Comparison of ENCODE assay signal across 22 cellular contexts in genomic region chr3:81985996-81986723, GRCh38.
"Had no signal": no experiment of that assay in that cellular context is flagged by ENCODE, and none has a peak within 500 bp of the region (broad histone marks: within the 10 kb centered on the region; RNA-seq: fewer than 3 reads in every experiment).

No MANE protein-coding gene starts in this region.

- H3K27ac ChIP-seq: colonic mucosa, esophagus muscularis mucosa, hepatocyte, upper lobe of left lung had no signal

- DNase-seq: activated CD4-positive, alpha-beta T cell treated with anti-CD3 and anti-CD28 coated beads, Interleukin-2, amount 50 U/mL, for 1 hour; activated CD8-positive, alpha-beta memory T cell treated with anti-CD3 and anti-CD28 coated beads for 24 hours; activated naive CD4-positive, alpha-beta T cell; activated naive CD8-positive, alpha-beta T cell treated with anti-CD3 and anti-CD28 coated beads, Interleukin-2, amount 10 ng/mL, durations not matched to agents 7 days and 5 days; central memory CD4-positive, alpha-beta T cell; colonic mucosa; left ventricle myocardium superior; mesenchymal stem cell; occipital lobe; right cardiac atrium; small intestine; stimulated activated CD4-positive, alpha-beta T cell treated with anti-CD3 and anti-CD28 coated beads, Interleukin-4, amount 100 ng/mL, for 4 hours; stimulated activated CD8-positive, alpha-beta memory T cell treated with anti-CD3 and anti-CD28 coated beads, Interleukin-4, amount 100 ng/mL, for 48 hours; stimulated activated naive CD4-positive, alpha-beta T cell treated with Interleukin-2 at 50 U/mL for 16 hours; substantia nigra; upper lobe of left lung had no signal

- H3K4me2 ChIP-seq: hepatocyte had no signal

- FAIRE-seq: small intestine had no signal

- H3K36me3 Mint-ChIP-seq: activated naive CD8-positive, alpha-beta T cell treated with anti-CD3 and anti-CD28 coated beads, Interleukin-2, amount 10 ng/mL, durations not matched to agents 7 days and 5 days; brain had no signal

- H3K9me3 ChIP-seq: colonic mucosa, esophagus muscularis mucosa, upper lobe of left lung had no signal

- H3K4me3 ChIP-seq: colonic mucosa, esophagus muscularis mucosa, hepatocyte, upper lobe of left lung had no signal

- H3K4me1 ChIP-seq: colonic mucosa, esophagus muscularis mucosa, upper lobe of left lung had no signal

- H3K4me1 Mint-ChIP-seq: activated naive CD8-positive, alpha-beta T cell treated with anti-CD3 and anti-CD28 coated beads, Interleukin-2, amount 10 ng/mL, durations not matched to agents 7 days and 5 days had no signal

- H3K9me3 Mint-ChIP-seq: activated naive CD8-positive, alpha-beta T cell treated with anti-CD3 and anti-CD28 coated beads, Interleukin-2, amount 10 ng/mL, durations not matched to agents 7 days and 5 days; nephron had no signal

- H3K4me3 Mint-ChIP-seq: activated naive CD8-positive, alpha-beta T cell treated with anti-CD3 and anti-CD28 coated beads, Interleukin-2, amount 10 ng/mL, durations not matched to agents 7 days and 5 days; activated T-helper 1 cell treated with anti-CD3 and anti-CD28 coated beads, Interleukin-12 subunit alpha, Interleukin-12 subunit beta, Interleukin-2, Interleukin-4 antibody, amounts not matched to agents 30 ng/mL and 10 ng/mL and 1 ng/mL, durations not matched to agents 14 hours and 24 hours and 36 hours; brain; nephron had no signal

- H3K79me2 ChIP-seq: hepatocyte had no signal

- H2AFZ ChIP-seq: hepatocyte had no signal

- H3K27me3 Mint-ChIP-seq: activated naive CD8-positive, alpha-beta T cell treated with anti-CD3 and anti-CD28 coated beads, Interleukin-2, amount 10 ng/mL, durations not matched to agents 7 days and 5 days; progenitor cell of endocrine pancreas had no signal

- H3K27me3 ChIP-seq: colonic mucosa, esophagus muscularis mucosa, hepatocyte, upper lobe of left lung had no signal

- H3K36me3 ChIP-seq: colonic mucosa, esophagus muscularis mucosa, upper lobe of left lung had no signal

- H3K27ac Mint-ChIP-seq: activated naive CD8-positive, alpha-beta T cell treated with anti-CD3 and anti-CD28 coated beads, Interleukin-2, amount 10 ng/mL, durations not matched to agents 7 days and 5 days; activated T-helper 1 cell treated with anti-CD3 and anti-CD28 coated beads, Interleukin-12 subunit alpha, Interleukin-12 subunit beta, Interleukin-2, Interleukin-4 antibody, amounts not matched to agents 30 ng/mL and 10 ng/mL and 1 ng/mL, durations not matched to agents 14 hours and 24 hours and 36 hours; brain; nephron; progenitor cell of endocrine pancreas had no signal
